7 cellular contexts compared by ENCODE assay signal in the genomic region with DNA sequence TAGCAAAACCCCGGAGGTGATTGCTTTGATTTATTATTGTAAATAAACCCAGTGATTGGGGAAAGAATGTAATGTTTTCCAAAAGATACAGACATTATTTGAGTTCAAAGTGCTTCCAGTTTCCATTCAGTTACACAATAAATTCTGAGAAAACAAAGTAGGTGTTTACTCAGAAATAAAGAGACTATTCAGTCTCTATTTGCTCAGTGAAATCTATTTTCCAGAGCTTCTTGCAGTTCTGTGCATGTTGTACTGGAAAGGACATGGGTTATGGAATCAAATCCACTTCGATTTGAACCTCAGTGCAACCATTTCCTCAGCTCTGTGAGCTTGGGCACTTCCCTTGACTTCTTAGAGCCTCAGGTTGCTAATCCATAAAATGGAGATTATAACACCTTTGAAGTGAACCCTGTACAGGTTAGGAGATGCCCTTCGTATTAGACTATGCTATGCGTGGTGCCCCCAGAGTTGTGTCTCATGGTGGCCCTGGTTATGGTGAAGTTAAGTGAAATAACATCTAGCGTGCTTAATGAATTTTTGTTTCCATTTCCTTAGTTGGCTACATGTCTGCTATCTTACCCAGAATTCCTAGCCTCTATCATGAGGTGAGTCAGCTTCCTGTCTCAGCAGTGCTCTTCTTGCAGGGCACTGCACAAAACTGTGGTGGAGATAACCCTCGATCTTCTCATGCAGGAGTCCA.
DNase-seq lines count a peak whose midpoint lies in the region; ATAC-seq and TF ChIP-seq lines count a peak whose summit lies in the region.

No MANE protein-coding gene starts in this region.

- CTCF ChIA-PET in activated CD4-positive, alpha-beta memory T cell treated with anti-CD3 and anti-CD28 coated beads, Interleukin-2, amount 10 ng/mL, durations not matched to agents 7 days and 5 days (lab: Charles Lee) = interaction anchor here (0.5 to 1.9 kb wide), 9 partner anchors 10 to 192 kb away, joined by 3 to 9 read pairs (median 5); partner anchors contain the start of gene RPL39L

- H3K4me1 ChIP-seq in liver (ENCODE audit: control insufficient read depth in 4 of 4, insufficient read depth in 4 of 4, low read length in 3 of 4) (peaks cover 7 to 57% (median 37%) of the 10 kb centered on the region in 4 donors), gastroesophageal sphincter (peaks cover 0 to 6% (median 0%) of the 10 kb centered on the region in 3 donors), ovary (ENCODE audit: insufficient read depth) (no peaks in the 10 kb centered on the region)

- H3K4me1 Mint-ChIP-seq in activated CD4-positive, alpha-beta memory T cell treated with anti-CD3 and anti-CD28 coated beads, Interleukin-2, amount 10 ng/mL, durations not matched to agents 7 days and 5 days = peaks cover 80% of the 10 kb centered on the region

- TF ChIP-seq POLR2A in gastroesophageal sphincter (IDR thresholded peaks at IDR 0.05) (no peak), ovary (IDR thresholded peaks at IDR 0.05) (no peak)

- peaks cover 83% of the 10 kb centered on the region for H3K36me3 Mint-ChIP-seq in activated CD4-positive, alpha-beta memory T cell treated with anti-CD3 and anti-CD28 coated beads, Interleukin-2, amount 10 ng/mL, durations not matched to agents 7 days and 5 days (ENCODE audit: low read depth)

- peak overlapping the region in 1 of 2 donors; percentile 92 for H3K9ac ChIP-seq in liver (ENCODE audit: low read depth in 1 of 2, low read length in 2 of 2)

- peak; percentile 23 to 26 for TF ChIP-seq RAD21 in liver (IDR thresholded peaks at IDR 0.05)

- H3K9me3 ChIP-seq in liver (ENCODE audit: control insufficient read depth in 4 of 4, low read length in 3 of 4) (no peaks in the 10 kb centered on the region), gastroesophageal sphincter (peaks cover 0 to 2% (median 0%) of the 10 kb centered on the region in 3 donors), ovary (no peaks in the 10 kb centered on the region)

- H3K36me3 ChIP-seq in liver (ENCODE audit: control insufficient read depth in 4 of 4, insufficient read depth in 3 of 4, low read depth in 1 of 4, low read length in 3 of 4) = peaks cover 5 to 22% (median 12%) of the 10 kb centered on the region in 4 donors
- H3K36me3 ChIP-seq in gastroesophageal sphincter = peaks cover 0 to 6% of the 10 kb centered on the region in 2 donors
- no peaks in the 10 kb centered on the region for H3K36me3 ChIP-seq in ovary

- H3K9me3 Mint-ChIP-seq in activated CD4-positive, alpha-beta memory T cell treated with anti-CD3 and anti-CD28 coated beads, Interleukin-2, amount 10 ng/mL, durations not matched to agents 7 days and 5 days = peaks cover under 1% of the 10 kb centered on the region

- peak; percentile 41 for ATAC-seq in GM19397 (IDR thresholded peaks at IDR 0.05; ENCODE audit: unreplicated experiment)
- ATAC-seq in HG03439 (IDR thresholded peaks at IDR 0.05; ENCODE audit: unreplicated experiment) = peak; percentile 47
- ATAC-seq in gastroesophageal sphincter = no peak

- peak; percentile 74 for DNase-seq in activated CD4-positive, alpha-beta memory T cell treated with anti-CD3 and anti-CD28 coated beads, Interleukin-2, amount 10 ng/mL, durations not matched to agents 7 days and 5 days
- no peak for DNase-seq in SKM-1 treated with dmso at 0.1 percent for 144 hours (lab: John Stamatoyannopoulos, UW; ENCODE audit: unreplicated experiment)
- DNase-seq in ovary = no peak

- H3K27me3 ChIP-seq in liver (ENCODE audit: control insufficient read depth in 4 of 4, insufficient read depth in 4 of 4, low read length in 3 of 4) (no peaks in the 10 kb centered on the region), gastroesophageal sphincter (no peaks in the 10 kb centered on the region), ovary (no peaks in the 10 kb centered on the region)

- H3K27ac Mint-ChIP-seq in activated CD4-positive, alpha-beta memory T cell treated with anti-CD3 and anti-CD28 coated beads, Interleukin-2, amount 10 ng/mL, durations not matched to agents 7 days and 5 days = peak overlapping the region; percentile 98

- H3K4me3 ChIP-seq in liver (ENCODE audit: low read depth in 1 of 3, low read length in 3 of 3) (peak overlapping the region; percentile 87 to 99 (median 89)), gastroesophageal sphincter (no peak overlapping the region), ovary (no peak overlapping the region)

- TF ChIP-seq EP300 in gastroesophageal sphincter (IDR thresholded peaks at IDR 0.05) (no peak), ovary (IDR thresholded peaks at IDR 0.05) (no peak)

- POLR2A ChIA-PET in activated CD4-positive, alpha-beta memory T cell treated with anti-CD3 and anti-CD28 coated beads, Interleukin-2, amount 10 ng/mL, durations not matched to agents 7 days and 5 days (lab: Charles Lee) = interaction anchor here (1.0 to 9.7 kb wide), 11 partner anchors 9 to 470 kb away, joined by 3 to 108 read pairs (median 5); partner anchors contain the start of genes EIF4A2 and ST6GAL1

- H3K27ac ChIP-seq in liver (ENCODE audit: low read depth in 1 of 2, low read length in 2 of 2) (peak overlapping the region; percentile 91 to 95), gastroesophageal sphincter (peak overlapping the region in 1 of 4 donors; percentile 17), ovary (no peak overlapping the region)

- TF ChIP-seq CTCF in liver (IDR thresholded peaks at IDR 0.05; ENCODE audit: low read depth, low read length, missing input control) (no peak), gastroesophageal sphincter (IDR thresholded peaks at IDR 0.05) (no peak), ovary (IDR thresholded peaks at IDR 0.05) (no peak)

- 19% methylated on average over 6 of the region's 6 CpGs for WGBS in liver
- WGBS in gastroesophageal sphincter (ENCODE audit: low coverage in 1 of 2), 2 donors = 71 to 76% methylated on average over 3 to 6 of the region's 6 CpGs
- WGBS in ovary, 3 donors = 76 to 80% (median 77%) methylated on average over 6 of the region's 6 CpGs

- H3K4me3 Mint-ChIP-seq in activated CD4-positive, alpha-beta memory T cell treated with anti-CD3 and anti-CD28 coated beads, Interleukin-2, amount 10 ng/mL, durations not matched to agents 7 days and 5 days = peak overlapping the region; percentile 50

- intact Hi-C loops in ovary (cut with DNase I) = no loop called here

- no peaks in the 10 kb centered on the region for H3K27me3 Mint-ChIP-seq in activated CD4-positive, alpha-beta memory T cell treated with anti-CD3 and anti-CD28 coated beads, Interleukin-2, amount 10 ng/mL, durations not matched to agents 7 days and 5 days

TF ChIP-seq in liver, 16 proteins besides CTCF, POLR2A, EP300 and RAD21 (continues in another document):
- TF ChIP-seq EGR1 (IDR thresholded peaks at IDR 0.05; ENCODE audit: low read depth in 2 of 2) (peak; percentile 85 to 89), GABPA (IDR thresholded peaks at IDR 0.05 in 1 of 2, conservative IDR thresholded peaks at IDR 0.05 in 1 of 2) (peak in 1 of 2 donors; percentile 7), HNF4G (IDR thresholded peaks at IDR 0.05) (peak; percentile 74), HNF4A (conservative IDR thresholded peaks at IDR 0.05) (peak; percentile 89 to 91), ATF3 (IDR thresholded peaks at IDR 0.05) (peak; percentile 74), FOXA2 (IDR thresholded peaks at IDR 0.05) (peak; percentile 96), FOXA1 (IDR thresholded peaks at IDR 0.05) (peak; percentile 94), RXRA (IDR thresholded peaks at IDR 0.05) (peak; percentile 82 to 85), NR2F2 (IDR thresholded peaks at IDR 0.05) (peak; percentile 38), TAF1 (conservative IDR thresholded peaks at IDR 0.05) (peak; percentile 48), SP1 (IDR thresholded peaks at IDR 0.05) (peak; percentile 91), JUND (IDR thresholded peaks at IDR 0.05) (peak; percentile 62 to 80)
- TF ChIP-seq, protein P1, sequence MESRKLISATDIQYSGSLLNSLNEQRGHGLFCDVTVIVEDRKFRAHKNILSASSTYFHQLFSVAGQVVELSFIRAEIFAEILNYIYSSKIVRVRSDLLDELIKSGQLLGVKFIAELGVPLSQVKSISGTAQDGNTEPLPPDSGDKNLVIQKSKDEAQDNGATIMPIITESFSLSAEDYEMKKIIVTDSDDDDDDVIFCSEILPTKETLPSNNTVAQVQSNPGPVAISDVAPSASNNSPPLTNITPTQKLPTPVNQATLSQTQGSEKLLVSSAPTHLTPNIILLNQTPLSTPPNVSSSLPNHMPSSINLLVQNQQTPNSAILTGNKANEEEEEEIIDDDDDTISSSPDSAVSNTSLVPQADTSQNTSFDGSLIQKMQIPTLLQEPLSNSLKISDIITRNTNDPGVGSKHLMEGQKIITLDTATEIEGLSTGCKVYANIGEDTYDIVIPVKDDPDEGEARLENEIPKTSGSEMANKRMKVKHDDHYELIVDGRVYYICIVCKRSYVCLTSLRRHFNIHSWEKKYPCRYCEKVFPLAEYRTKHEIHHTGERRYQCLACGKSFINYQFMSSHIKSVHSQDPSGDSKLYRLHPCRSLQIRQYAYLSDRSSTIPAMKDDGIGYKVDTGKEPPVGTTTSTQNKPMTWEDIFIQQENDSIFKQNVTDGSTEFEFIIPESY (IDR thresholded peaks at IDR 0.05) = peak; percentile 82
- TF ChIP-seq, protein P2, sequence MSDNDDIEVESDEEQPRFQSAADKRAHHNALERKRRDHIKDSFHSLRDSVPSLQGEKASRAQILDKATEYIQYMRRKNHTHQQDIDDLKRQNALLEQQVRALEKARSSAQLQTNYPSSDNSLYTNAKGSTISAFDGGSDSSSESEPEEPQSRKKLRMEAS (IDR thresholded peaks at IDR 0.05) = peak; percentile 60

Comparison
In these comparisons a context has a peak if more than half of its experiments do, and no peak if none do; other contexts are left out.
1. H3K27ac ChIP-seq: peak in liver (2 of 2); none in ovary (0 of 2).
2. H3K4me3 ChIP-seq: peak in liver (3 of 3); none in gastroesophageal sphincter (0 of 2) and ovary (single experiment).